Comparison of ENCODE assay signal across 11 cellular contexts in genomic region chr4:2862528-2862927, GRCh38. TPM values are rescaled to one million over a fixed set of nuclear protein-coding genes. Genes with fewer than 3 reads are reported as not detected.
DNase-seq lines count a peak whose midpoint lies in the region; ATAC-seq and TF ChIP-seq lines count a peak whose summit lies in the region.
"Had no signal": no experiment of that assay in that cellular context is flagged by ENCODE, and none has a peak within 500 bp of the region (broad histone marks: within the 10 kb centered on the region; RNA-seq: fewer than 3 reads in every experiment).

No MANE protein-coding gene starts in this region.

- DNase-seq in activated CD8-positive, alpha-beta T cell treated with anti-CD3 and anti-CD28 coated beads for 36 hours, result no peak
- DNase-seq in activated CD8-positive, alpha-beta T cell treated with anti-CD3 and anti-CD28 coated beads, Interleukin-2, amount 10 ng/mL, durations not matched to agents 7 days and 5 days, result no peak
- no peak for DNase-seq in activated naive CD8-positive, alpha-beta T cell treated with anti-CD3 and anti-CD28 coated beads, Interleukin-2, amount 50 U/mL, for 24 hours
- DNase-seq in islet precursor cell, result peak; percentile 60
- no peak for DNase-seq in testis
- DNase-seq in GM10266 (ENCODE audit: extremely low spot score), result no peak
- DNase-seq: activated effector memory CD4-positive, alpha-beta T cell treated with Interleukin-2 at 50 U/mL for 16 hours; midbrain had no signal

- 29 to 30% methylated on average over 1 of the region's 1 CpG for WGBS in testis, 2 donors

- peak overlapping the region; percentile 2 for H3K27ac Mint-ChIP-seq in activated CD8-positive, alpha-beta T cell treated with anti-CD3 and anti-CD28 coated beads for 36 hours
- H3K27ac Mint-ChIP-seq in activated CD8-positive, alpha-beta T cell treated with anti-CD3 and anti-CD28 coated beads, Interleukin-2, amount 10 ng/mL, durations not matched to agents 7 days and 5 days, result no peak overlapping the region
- H3K27ac Mint-ChIP-seq in activated naive CD8-positive, alpha-beta T cell treated with anti-CD3 and anti-CD28 coated beads, Interleukin-2, amount 50 U/mL, for 24 hours, result peak overlapping the region; percentile 5

- no peak for TF ChIP-seq CTCF in activated CD8-positive, alpha-beta T cell treated with anti-CD3 and anti-CD28 coated beads for 36 hours (IDR thresholded peaks at IDR 0.05)
- TF ChIP-seq CTCF in testis (IDR thresholded peaks at IDR 0.05), result no peak
- no peak for TF ChIP-seq CTCF in GM10266 (IDR thresholded peaks at IDR 0.05; ENCODE audit: control insufficient read depth, insufficient read depth, low read depth, missing control alignments)

- CTCF ChIA-PET in activated CD8-positive, alpha-beta T cell treated with anti-CD3 and anti-CD28 coated beads for 36 hours (lab: Charles Lee), result interaction anchor here (0.9 to 1.3 kb wide), 3 partner anchors 9 to 91 kb away, joined by 3 to 4 read pairs (median 3); no protein-coding TSS in a partner anchor
- CTCF ChIA-PET in activated CD8-positive, alpha-beta T cell treated with anti-CD3 and anti-CD28 coated beads, Interleukin-2, amount 10 ng/mL, durations not matched to agents 7 days and 5 days (lab: Charles Lee), result interaction anchor here (0.9 kb wide), 1 partner anchor 101 kb away, joined by 3 read pairs; no protein-coding TSS in a partner anchor

- H3K27ac ChIP-seq in testis, result peak overlapping the region; percentile 59 to 77
- H3K27ac ChIP-seq: thoracic aorta had no signal

- peaks cover 83% of the 10 kb centered on the region for H3K4me1 ChIP-seq in testis

- TF ChIP-seq POLR2A in testis (IDR thresholded peaks at IDR 0.05), result no peak

- peaks cover 7% of the 10 kb centered on the region for H3K36me3 Mint-ChIP-seq in activated CD8-positive, alpha-beta T cell treated with anti-CD3 and anti-CD28 coated beads for 36 hours (ENCODE audit: low read depth)
- peaks cover 35% of the 10 kb centered on the region for H3K36me3 Mint-ChIP-seq in activated CD8-positive, alpha-beta T cell treated with anti-CD3 and anti-CD28 coated beads, Interleukin-2, amount 10 ng/mL, durations not matched to agents 7 days and 5 days (ENCODE audit: low read depth)
- H3K36me3 Mint-ChIP-seq in activated naive CD8-positive, alpha-beta T cell treated with anti-CD3 and anti-CD28 coated beads, Interleukin-2, amount 50 U/mL, for 24 hours (ENCODE audit: low read depth), result no peaks in the 10 kb centered on the region

- POLR2A ChIA-PET in activated CD8-positive, alpha-beta T cell treated with anti-CD3 and anti-CD28 coated beads for 36 hours (lab: Charles Lee), result interaction anchor here (0.9 to 1.7 kb wide), 3 partner anchors 13 to 103 kb away, joined by 3 read pairs; no protein-coding TSS in a partner anchor
- POLR2A ChIA-PET in activated CD8-positive, alpha-beta T cell treated with anti-CD3 and anti-CD28 coated beads, Interleukin-2, amount 10 ng/mL, durations not matched to agents 7 days and 5 days (lab: Charles Lee), result interaction anchor here (1.1 to 1.6 kb wide), 2 partner anchors 11 to 28 kb away, joined by 3 to 4 read pairs; no protein-coding TSS in a partner anchor

- intact Hi-C loops in activated CD8-positive, alpha-beta T cell treated with anti-CD3 and anti-CD28 coated beads for 36 hours (cut with micrococcal nuclease), result no loop called here
- intact Hi-C loops in testis (cut with DNase I; ENCODE audit: low total_unique reads), result no loop called here

- peaks cover 81% of the 10 kb centered on the region for H3K4me1 Mint-ChIP-seq in activated CD8-positive, alpha-beta T cell treated with anti-CD3 and anti-CD28 coated beads for 36 hours (ENCODE audit: low read depth)
- peaks cover 56% of the 10 kb centered on the region for H3K4me1 Mint-ChIP-seq in activated CD8-positive, alpha-beta T cell treated with anti-CD3 and anti-CD28 coated beads, Interleukin-2, amount 10 ng/mL, durations not matched to agents 7 days and 5 days (ENCODE audit: low read depth)
- peaks cover 83% of the 10 kb centered on the region for H3K4me1 Mint-ChIP-seq in activated naive CD8-positive, alpha-beta T cell treated with anti-CD3 and anti-CD28 coated beads, Interleukin-2, amount 50 U/mL, for 24 hours

- no peak overlapping the region for H3K4me3 Mint-ChIP-seq in activated CD8-positive, alpha-beta T cell treated with anti-CD3 and anti-CD28 coated beads for 36 hours
- H3K4me3 Mint-ChIP-seq in activated CD8-positive, alpha-beta T cell treated with anti-CD3 and anti-CD28 coated beads, Interleukin-2, amount 10 ng/mL, durations not matched to agents 7 days and 5 days, result no peak overlapping the region
- H3K4me3 Mint-ChIP-seq in activated naive CD8-positive, alpha-beta T cell treated with anti-CD3 and anti-CD28 coated beads, Interleukin-2, amount 50 U/mL, for 24 hours, result no peak overlapping the region

- H3K4me3 ChIP-seq in testis, result no peak overlapping the region
- H3K4me3 ChIP-seq: thoracic aorta had no signal

- no peaks in the 10 kb centered on the region for H3K27me3 ChIP-seq in testis

- H3K27me3 Mint-ChIP-seq in activated CD8-positive, alpha-beta T cell treated with anti-CD3 and anti-CD28 coated beads for 36 hours, result no peaks in the 10 kb centered on the region
- no peaks in the 10 kb centered on the region for H3K27me3 Mint-ChIP-seq in activated CD8-positive, alpha-beta T cell treated with anti-CD3 and anti-CD28 coated beads, Interleukin-2, amount 10 ng/mL, durations not matched to agents 7 days and 5 days (ENCODE audit: low read depth)
- H3K27me3 Mint-ChIP-seq in activated naive CD8-positive, alpha-beta T cell treated with anti-CD3 and anti-CD28 coated beads, Interleukin-2, amount 50 U/mL, for 24 hours, result no peaks in the 10 kb centered on the region

- no peak for ATAC-seq in activated CD8-positive, alpha-beta T cell treated with anti-CD3 and anti-CD28 coated beads for 36 hours
- no peak for ATAC-seq in activated CD8-positive, alpha-beta T cell treated with anti-CD3 and anti-CD28 coated beads, Interleukin-2, amount 10 ng/mL, durations not matched to agents 7 days and 5 days
- no peak for ATAC-seq in activated naive CD8-positive, alpha-beta T cell treated with anti-CD3 and anti-CD28 coated beads, Interleukin-2, amount 50 U/mL, for 24 hours
- ATAC-seq in HG03039 (IDR thresholded peaks at IDR 0.05; ENCODE audit: unreplicated experiment) (no peak), GM18519 (IDR thresholded peaks at IDR 0.05; ENCODE audit: low FRiP score, unreplicated experiment) (no peak)

- no peaks in the 10 kb centered on the region for H3K9me3 ChIP-seq in testis
- H3K9me3 ChIP-seq: thoracic aorta had no signal

- H3K9me3 Mint-ChIP-seq in activated CD8-positive, alpha-beta T cell treated with anti-CD3 and anti-CD28 coated beads for 36 hours, result no peaks in the 10 kb centered on the region
- H3K9me3 Mint-ChIP-seq in activated CD8-positive, alpha-beta T cell treated with anti-CD3 and anti-CD28 coated beads, Interleukin-2, amount 10 ng/mL, durations not matched to agents 7 days and 5 days (ENCODE audit: insufficient read depth), result no peaks in the 10 kb centered on the region
- no peaks in the 10 kb centered on the region for H3K9me3 Mint-ChIP-seq in activated naive CD8-positive, alpha-beta T cell treated with anti-CD3 and anti-CD28 coated beads, Interleukin-2, amount 50 U/mL, for 24 hours

- no peaks in the 10 kb centered on the region for H3K36me3 ChIP-seq in testis (ENCODE audit: low read depth, missing control alignments)
- H3K36me3 ChIP-seq: thoracic aorta had no signal

RNA-seq across cellular contexts. Expression of gene ADD1, which starts 18.9 kb away (rescaled TPM):
- 100 to 1,000 TPM; 149 to 154 TPM for total RNA-seq in activated CD8-positive, alpha-beta T cell treated with anti-CD3 and anti-CD28 coated beads for 36 hours
- 100 to 1,000 TPM; 252 to 255 TPM for total RNA-seq in activated CD8-positive, alpha-beta T cell treated with anti-CD3 and anti-CD28 coated beads, Interleukin-2, amount 10 ng/mL, durations not matched to agents 7 days and 5 days
- 100 to 1,000 TPM; 318 to 355 TPM for total RNA-seq in testis
- polyA plus RNA-seq in testis (ENCODE audit: insufficient read depth, low read depth, low replicate concordance), result 233 TPM
